ENCODE assay signal across 30 cellular contexts in genomic region chr3:44039006-44039405, GRCh38.
"Had no signal": no experiment of that assay in that cellular context is flagged by ENCODE, and none has a peak within 500 bp of the region (broad histone marks: within the 10 kb centered on the region; RNA-seq: fewer than 3 reads in every experiment).

No MANE protein-coding gene starts in this region.

- H3K4me3 Mint-ChIP-seq: memory B cell, natural killer cell had no signal

- H3K4me3 ChIP-seq: colonic mucosa, esophagus squamous epithelium, heart right ventricle, lower lobe of right lung, ovary, psoas muscle, sigmoid colon, skin epidermis, thoracic aorta, tibial nerve, upper lobe of right lung, uterus had no signal

- H3K27me3 ChIP-seq: colonic mucosa, ovary, sigmoid colon, tibial nerve, upper lobe of right lung, uterus had no signal

- H3K27ac Mint-ChIP-seq: memory B cell, natural killer cell had no signal

- H3K4me1 Mint-ChIP-seq: natural killer cell had no signal

- H3K9me3 Mint-ChIP-seq: memory B cell, natural killer cell had no signal

- H3K9me3 ChIP-seq: colonic mucosa, esophagus squamous epithelium, heart right ventricle, lower lobe of right lung, ovary, psoas muscle, sigmoid colon, thoracic aorta, tibial nerve, upper lobe of right lung, uterus had no signal

- DNase-seq: colonic mucosa; dermis blood vessel endothelial cell; effector memory CD4-positive, alpha-beta T cell; erythroblast; esophagus squamous epithelium; foreskin melanocyte; glutamatergic neuron; heart right ventricle; hippocampal formation; left ventricle myocardium superior; lower lobe of right lung; natural killer cell; occipital lobe; ovary; posterior cingulate gyrus; psoas muscle; right cardiac atrium; sigmoid colon; stimulated activated CD4-positive, alpha-beta T cell treated with anti-CD3 and anti-CD28 coated beads, Interleukin-15, amount 100 ng/mL, for 24 hours; stimulated activated CD4-positive, alpha-beta T cell treated with anti-CD3 and anti-CD28 coated beads, Interleukin-2, amount 100 ng/mL, for 48 hours; stimulated activated naive CD4-positive, alpha-beta T cell treated with Interleukin-2 at 50 U/mL for 16 hours; substantia nigra; upper lobe of right lung; uterus had no signal

- H3K36me3 Mint-ChIP-seq: memory B cell, natural killer cell had no signal

- H3K4me1 ChIP-seq: colonic mucosa, esophagus squamous epithelium, heart right ventricle, lower lobe of right lung, psoas muscle, sigmoid colon, tibial nerve, upper lobe of right lung, uterus had no signal

- H3K27me3 Mint-ChIP-seq: memory B cell had no signal

- H3K27ac ChIP-seq: colonic mucosa, esophagus squamous epithelium, heart right ventricle, lower lobe of right lung, ovary, psoas muscle, sigmoid colon, skin epidermis, thoracic aorta, tibial nerve, upper lobe of right lung, uterus had no signal

- ATAC-seq: heart right ventricle, left ventricle myocardium superior, lower lobe of right lung, natural killer cell, psoas muscle, right cardiac atrium, upper lobe of right lung had no signal

- FAIRE-seq: endothelial cell of umbilical vein, islet of Langerhans had no signal

- H3K36me3 ChIP-seq: colonic mucosa, esophagus squamous epithelium, heart right ventricle, lower lobe of right lung, ovary, sigmoid colon, thoracic aorta, tibial nerve, upper lobe of right lung, uterus had no signal
